Comparison of ENCODE assay signal across 2 cellular contexts in genomic region chr1:20994176-20994575, GRCh38.
TF ChIP-seq lines count a peak whose summit lies in the region.

No MANE protein-coding gene starts in this region.

TF ChIP-seq in SK-N-SH, 30 proteins besides CTCF, POLR2A, EP300 and RAD21 (continued from another document):
- TF ChIP-seq MAX (IDR thresholded peaks at IDR 0.05; ENCODE audit: low read depth) (no peak), RXRA (IDR thresholded peaks at IDR 0.05; ENCODE audit: borderline replicate concordance, low read depth) (no peak), MXI1 (IDR thresholded peaks at IDR 0.05; ENCODE audit: low read depth, low read length) (no peak), TEAD4 (IDR thresholded peaks at IDR 0.05; ENCODE audit: borderline replicate concordance, insufficient read depth) (no peak), YY1 (IDR thresholded peaks at IDR 0.05; ENCODE audit: low read depth) (no peak), MEF2A (IDR thresholded peaks at IDR 0.05; ENCODE audit: borderline replicate concordance, low read depth) (no peak), TAF1 (IDR thresholded peaks at IDR 0.05; ENCODE audit: borderline replicate concordance, low read depth, low read length) (no peak), REST (IDR thresholded peaks at IDR 0.05; ENCODE audit: low read depth, low read length) (no peak), FOXM1 (IDR thresholded peaks at IDR 0.05; ENCODE audit: low read depth) (no peak)

TF ChIP-seq in SK-N-SH treated with all-trans-retinoic acid at 6 μM for 48 hours, 23 proteins besides CTCF, POLR2A, EP300 and RAD21 (continued from another document):
- no peak for TF ChIP-seq TSHZ2 (CRISPR knock-in tag; IDR thresholded peaks at IDR 0.05)
- no peak for TF ChIP-seq ESRRG (CRISPR knock-in tag; IDR thresholded peaks at IDR 0.05)
- TF ChIP-seq ARNTL (CRISPR knock-in tag; IDR thresholded peaks at IDR 0.05; ENCODE audit: borderline replicate concordance, low read depth), result no peak
- no peak for TF ChIP-seq RARB (CRISPR knock-in tag; IDR thresholded peaks at IDR 0.05)
- TF ChIP-seq ZFP30 (CRISPR knock-in tag; IDR thresholded peaks at IDR 0.05), result no peak
- TF ChIP-seq CSDC2 (CRISPR knock-in tag; IDR thresholded peaks at IDR 0.05), result no peak
- no peak for TF ChIP-seq TOX (CRISPR knock-in tag; IDR thresholded peaks at IDR 0.05; ENCODE audit: borderline replicate concordance)
- no peak for TF ChIP-seq ZC3H10 (CRISPR knock-in tag; IDR thresholded peaks at IDR 0.05)
- TF ChIP-seq OSR1 (CRISPR knock-in tag; IDR thresholded peaks at IDR 0.05), result no peak
- TF ChIP-seq PATZ1 (CRISPR knock-in tag; IDR thresholded peaks at IDR 0.05; ENCODE audit: borderline replicate concordance), result no peak
- no peak for TF ChIP-seq TCF4 (CRISPR knock-in tag; IDR thresholded peaks at IDR 0.05; ENCODE audit: borderline replicate concordance)
- no peak for TF ChIP-seq SNAI2 (CRISPR knock-in tag; IDR thresholded peaks at IDR 0.05)
- no peak for TF ChIP-seq ZNF8 (CRISPR knock-in tag; IDR thresholded peaks at IDR 0.05)
- TF ChIP-seq CSRNP3 (CRISPR knock-in tag; IDR thresholded peaks at IDR 0.05), result no peak
- no peak for TF ChIP-seq ZNF565 (CRISPR knock-in tag; conservative IDR thresholded peaks at IDR 0.05; ENCODE audit: low read depth)
- TF ChIP-seq ISL1 (CRISPR knock-in tag; IDR thresholded peaks at IDR 0.05), result no peak
- TF ChIP-seq ZNF70 (CRISPR knock-in tag; IDR thresholded peaks at IDR 0.05), result no peak
- TF ChIP-seq ZFP3 (CRISPR knock-in tag; IDR thresholded peaks at IDR 0.05), result no peak
